Comparison of ENCODE assay signal across 35 cellular contexts in the genomic region with DNA sequence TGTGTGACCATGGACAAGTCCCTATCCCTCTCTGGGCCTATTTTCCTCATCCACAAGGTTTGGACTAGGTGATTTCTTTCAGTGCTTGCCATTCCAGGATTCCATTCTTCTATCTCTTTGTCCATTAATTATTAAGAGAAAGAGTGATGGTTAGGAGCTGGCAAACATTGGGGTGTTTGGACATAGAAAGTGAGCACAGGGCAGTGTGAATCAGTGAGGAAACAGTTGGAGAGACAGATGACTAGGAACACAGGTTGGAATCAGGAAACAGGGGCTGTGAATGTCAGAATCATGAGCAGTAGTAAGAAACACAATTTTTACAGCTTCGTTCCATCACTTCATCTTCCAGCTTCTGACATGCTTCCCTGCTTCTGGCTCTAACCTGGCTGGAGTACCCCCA.
"Had no signal": no experiment of that assay in that cellular context is flagged by ENCODE, and none has a peak within 500 bp of the region (broad histone marks: within the 10 kb centered on the region; RNA-seq: fewer than 3 reads in every experiment).

No MANE protein-coding gene starts in this region.

- DNase-seq: Karpas-422, Kasumi-1, MG63, MM.1S, MV-4-11, NCI-H1048, NCI-H1092, NCI-H1092 treated with DMSO at 0.1 percent for 48 hours, NCI-H1105, NCI-H1105 treated with DMSO at 0.1 percent for 48 hours, NCI-H1417, NCI-H1417 treated with DMSO at 0.1 percent for 48 hours, NCI-H1436, NCI-H1436 treated with DMSO at 0.1 percent for 48 hours, NCI-H146, NCI-H1694, NCI-H1694 treated with DMSO at 0.1 percent for 48 hours, NCI-H187, NCI-H187 treated with DMSO at 0.1 percent for 48 hours, NCI-H1930, NCI-H2029, NCI-H2029 treated with DMSO at 0.1 percent for 48 hours, NCI-H2081, NCI-H2081 treated with DMSO at 0.1 percent for 48 hours, NCI-H2107, NCI-H2171, NCI-H2171 treated with DMSO at 0.1 percent for 48 hours, NCI-H2227 treated with DMSO at 0.1 percent for 48 hours, NCI-H226, NCI-H345, NCI-H446, NCI-H446 treated with DMSO at 0.1 percent for 48 hours, NCI-H510A, NCI-H510A treated with DMSO at 0.1 percent for 48 hours, NCI-H524 had no signal

- H3K9me3 ChIP-seq: MG63 had no signal

- H3K4me3 ChIP-seq: MG63 had no signal

- H3K27me3 ChIP-seq: MG63 had no signal

- H3K36me3 ChIP-seq: MG63 had no signal
